In the genomic region with DNA sequence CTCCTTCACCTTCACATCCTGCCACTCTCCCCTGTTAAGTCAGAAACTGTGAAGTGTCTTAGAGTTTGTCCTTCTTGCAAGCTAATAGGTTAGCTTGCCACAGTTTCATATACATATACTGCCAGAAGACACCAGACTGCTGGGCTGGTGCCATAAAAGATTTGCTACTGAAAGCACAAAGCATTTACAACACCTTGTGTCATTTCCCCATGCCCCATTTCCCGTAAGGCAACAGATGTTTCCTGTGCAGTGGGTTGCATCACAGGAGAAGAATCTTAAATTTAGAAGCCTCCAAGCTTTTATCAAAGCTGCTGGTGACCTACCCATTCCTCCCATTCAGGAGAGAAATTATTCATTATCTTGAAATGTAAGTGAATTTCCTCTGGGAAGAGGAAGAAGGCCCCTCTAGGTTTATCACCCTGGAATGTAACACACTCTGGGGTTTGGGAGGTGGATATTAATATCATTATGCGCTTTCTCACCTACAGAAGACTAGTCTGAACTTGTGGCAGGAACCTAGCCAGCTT, we compare ENCODE assay signal across 8 cellular contexts. TPM values are rescaled to one million over a fixed set of nuclear protein-coding genes. Genes with fewer than 3 reads are reported as not detected.
DNase-seq lines count a peak whose midpoint lies in the region; ATAC-seq and TF ChIP-seq lines count a peak whose summit lies in the region.

No MANE protein-coding gene starts in this region.

- H3K4me1 Mint-ChIP-seq in activated naive CD8-positive, alpha-beta T cell treated with anti-CD3 and anti-CD28 coated beads for 36 hours, result peaks cover 13% of the 10 kb centered on the region

- H3K27me3 ChIP-seq in AG04450 (ENCODE audit: control insufficient read depth, insufficient read depth, low read length), result no peaks in the 10 kb centered on the region

- no peak overlapping the region for H3K4me3 ChIP-seq in AG04450 (ENCODE audit: low read depth, low read length)

- peak; percentile 66 for ATAC-seq in GM19023 (IDR thresholded peaks at IDR 0.05; ENCODE audit: unreplicated experiment)
- ATAC-seq in HG03521 (IDR thresholded peaks at IDR 0.05; ENCODE audit: unreplicated experiment), result peak; percentile 78

- peak overlapping the region; percentile 60 for H3K27ac Mint-ChIP-seq in activated naive CD8-positive, alpha-beta T cell treated with anti-CD3 and anti-CD28 coated beads for 36 hours

- peaks cover 3% of the 10 kb centered on the region; the same call in 1 of the 2 replicates for H3K9me3 ChIP-seq in AG04450 (ENCODE audit: control insufficient read depth, insufficient read depth, low read length)

- DNase-seq in AG04450 (ENCODE audit: low read depth, low spot score) (peak; percentile 39), iris pigment epithelial cell (ENCODE audit: low read depth) (peak; percentile 92), ureter (ENCODE audit: low spot score) (peak; percentile 53), LoVo (ENCODE audit: low spot score) (no peak), OCI-M1 (lab: John Stamatoyannopoulos, UW) (no peak)
- DNase-seq in activated naive CD8-positive, alpha-beta T cell treated with anti-CD3 and anti-CD28 coated beads for 36 hours, result peak; percentile 4

- no peak overlapping the region for H3K4me3 Mint-ChIP-seq in activated naive CD8-positive, alpha-beta T cell treated with anti-CD3 and anti-CD28 coated beads for 36 hours

- POLR2A ChIA-PET in AG04450 (lab: Yijun Ruan, JAX), result interaction anchor here (1.2 kb wide), 1 partner anchor 34 kb away, joined by 3 read pairs; the partner anchor contains the start of gene RAB33B

- H3K27ac ChIP-seq in AG04450 (ENCODE audit: low read depth, low read length), result no peak overlapping the region

- peaks cover 12% of the 10 kb centered on the region for H3K9me3 Mint-ChIP-seq in activated naive CD8-positive, alpha-beta T cell treated with anti-CD3 and anti-CD28 coated beads for 36 hours

- no peak for TF ChIP-seq CTCF in AG04450 (IDR thresholded peaks at IDR 0.05; ENCODE audit: low read depth, low read length)

- H3K36me3 Mint-ChIP-seq in activated naive CD8-positive, alpha-beta T cell treated with anti-CD3 and anti-CD28 coated beads for 36 hours, result peaks cover 39% of the 10 kb centered on the region

- H3K27me3 Mint-ChIP-seq in activated naive CD8-positive, alpha-beta T cell treated with anti-CD3 and anti-CD28 coated beads for 36 hours, result no peaks in the 10 kb centered on the region

- CTCF ChIA-PET in AG04450 (lab: Charles Lee), result interaction anchor here (0.9 kb wide), 1 partner anchor 232 kb away, joined by 5 read pairs; no protein-coding TSS in a partner anchor

RNA-seq across cellular contexts. Expression of gene RAB33B, which starts 34.5 kb away (rescaled TPM):
- 5.4 and 7.8 TPM in 2 replicates for polyA plus RNA-seq in AG04450 (2011; rRNA removed)
- 5.2 and 8.1 TPM in 2 replicates for polyA minus RNA-seq in AG04450 (2011; rRNA and poly(A)+ RNA removed)
- 1 to 10 TPM; 6.5 to 6.6 TPM for total RNA-seq in activated naive CD8-positive, alpha-beta T cell treated with anti-CD3 and anti-CD28 coated beads for 36 hours
- total RNA-seq in ureter, result 9.4 TPM

Comparison
In these comparisons a context has a peak if more than half of its experiments do, and no peak if none do; other contexts are left out.
1. DNase-seq: peak in AG04450 (single experiment), activated naive CD8-positive, alpha-beta T cell treated with anti-CD3 and anti-CD28 coated beads for 36 hours (single experiment), iris pigment epithelial cell (single experiment) and ureter (single experiment); none in LoVo (single experiment) and OCI-M1 (single experiment).